In the genomic region with DNA sequence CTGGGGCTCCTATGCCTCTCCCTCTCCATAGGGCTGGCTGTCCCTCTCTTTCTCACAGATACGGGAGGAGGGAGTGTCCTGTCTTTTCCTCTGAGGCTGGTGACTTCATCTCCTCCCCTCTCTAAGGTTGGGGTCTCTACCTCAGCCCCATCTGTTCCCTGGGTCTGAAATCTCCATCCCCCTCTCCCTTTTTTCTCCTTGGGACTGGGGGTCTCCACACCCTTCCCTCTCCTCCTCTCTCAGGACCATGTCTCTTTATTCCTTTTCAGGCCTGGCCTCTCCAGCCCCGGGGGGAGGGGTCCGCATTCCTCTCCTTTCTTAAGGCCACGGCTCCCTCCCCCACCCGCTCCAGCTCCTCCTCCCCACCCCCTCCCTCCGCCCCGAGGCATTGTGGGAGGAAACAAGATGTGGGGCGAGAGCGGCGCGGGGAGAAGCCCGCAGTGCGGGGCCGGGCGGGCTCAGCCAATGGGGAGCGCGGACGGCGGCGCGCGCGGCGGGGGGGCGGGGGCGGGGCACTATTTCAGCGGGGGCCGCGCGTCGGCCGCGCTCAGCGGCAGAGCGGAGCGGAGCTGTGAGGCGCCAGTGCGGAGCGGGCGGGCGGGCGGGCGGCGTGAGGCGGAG, we compare ENCODE assay signal across 1 cellular context.
TF ChIP-seq lines count a peak whose summit lies in the region.

A gene (plus strand): TSS at position 550 of the 621 bp plus-strand sequence. CDS start 3,672 bp downstream, outside the sequence.

TF ChIP-seq in K562, 482 proteins besides CTCF, POLR2A, EP300 and RAD21 (continued from another document and continues in another):
- TF ChIP-seq, protein P1, sequence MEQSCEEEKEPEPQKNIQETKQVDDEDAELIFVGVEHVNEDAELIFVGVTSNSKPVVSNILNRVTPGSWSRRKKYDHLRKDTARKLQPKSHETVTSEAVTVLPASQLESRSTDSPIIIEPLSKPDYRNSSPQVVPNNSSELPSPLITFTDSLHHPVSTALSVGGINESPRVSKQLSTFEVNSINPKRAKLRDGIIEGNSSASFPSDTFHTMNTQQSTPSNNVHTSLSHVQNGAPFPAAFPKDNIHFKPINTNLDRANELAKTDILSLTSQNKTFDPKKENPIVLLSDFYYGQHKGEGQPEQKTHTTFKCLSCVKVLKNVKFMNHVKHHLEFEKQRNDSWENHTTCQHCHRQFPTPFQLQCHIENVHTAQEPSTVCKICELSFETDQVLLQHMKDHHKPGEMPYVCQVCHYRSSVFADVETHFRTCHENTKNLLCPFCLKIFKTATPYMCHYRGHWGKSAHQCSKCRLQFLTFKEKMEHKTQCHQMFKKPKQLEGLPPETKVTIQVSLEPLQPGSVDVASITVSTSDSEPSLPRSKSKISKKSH (CRISPR knock-in tag; IDR thresholded peaks at IDR 0.05): no peak
- TF ChIP-seq ZFP36 (IDR thresholded peaks at IDR 0.05; ENCODE audit: low read depth, low read length, partially characterized antibody) (no peak), KLF16 (IDR thresholded peaks at IDR 0.05) (no peak), PHF21A (IDR thresholded peaks at IDR 0.05; ENCODE audit: borderline replicate concordance, low read depth) (0 out of 2 replicates have a peak, but pooled peaks have one; percentile 34), LEF1 (IDR thresholded peaks at IDR 0.05) (peak; percentile 79; the same call in 1 of the 2 replicates), TFAM (CRISPR knock-in tag; conservative IDR thresholded peaks at IDR 0.05) (no peak), OTX1 (CRISPR knock-in tag; IDR thresholded peaks at IDR 0.05) (0 out of 2 replicates have a peak, but pooled peaks have one; percentile 55), HDAC8 (tag; IDR thresholded peaks at IDR 0.05) (no peak), SMARCE1 (IDR thresholded peaks at IDR 0.05) (no peak), TBP (optimal IDR thresholded peaks at IDR 0.05; ENCODE audit: low read depth, low read length) (peak; percentile 84), NCOA2 (IDR thresholded peaks at IDR 0.05; ENCODE audit: partially characterized antibody in 2 of 2) (no peak), RBFOX2 (IDR thresholded peaks at IDR 0.05; ENCODE audit: low read depth, low read length) (no peak), ZNF444 (CRISPR knock-in tag; IDR thresholded peaks at IDR 0.05) (peak; percentile 51; the same call in 1 of the 2 replicates), ZNF644 (tag; IDR thresholded peaks at IDR 0.05; ENCODE audit: low read depth) (no peak), RCOR1 (IDR thresholded peaks at IDR 0.05; ENCODE audit: borderline replicate concordance in 1 of 2, low read depth in 2 of 2, low read length in 2 of 2) (0 out of 4 replicates have a peak, but pooled peaks of 1 of the 2 experiments have one; percentile 18), KAT2B (IDR thresholded peaks at IDR 0.05; ENCODE audit: low read depth, low read length) (no peak), LCOR (CRISPR knock-in tag; IDR thresholded peaks at IDR 0.05) (no peak), HIVEP1 (CRISPR knock-in tag; IDR thresholded peaks at IDR 0.05) (no peak), ZC3H4 (CRISPR knock-in tag; IDR thresholded peaks at IDR 0.05; ENCODE audit: borderline replicate concordance) (no peak), KDM5B (IDR thresholded peaks at IDR 0.05; ENCODE audit: insufficient replicate concordance, low read depth, low read length) (no peak), GATAD2A (IDR thresholded peaks at IDR 0.05) (peak; percentile 78; the same call in 1 of the 2 replicates), PYGO2 (tag; IDR thresholded peaks at IDR 0.05) (no peak)
- TF ChIP-seq, protein P2, sequence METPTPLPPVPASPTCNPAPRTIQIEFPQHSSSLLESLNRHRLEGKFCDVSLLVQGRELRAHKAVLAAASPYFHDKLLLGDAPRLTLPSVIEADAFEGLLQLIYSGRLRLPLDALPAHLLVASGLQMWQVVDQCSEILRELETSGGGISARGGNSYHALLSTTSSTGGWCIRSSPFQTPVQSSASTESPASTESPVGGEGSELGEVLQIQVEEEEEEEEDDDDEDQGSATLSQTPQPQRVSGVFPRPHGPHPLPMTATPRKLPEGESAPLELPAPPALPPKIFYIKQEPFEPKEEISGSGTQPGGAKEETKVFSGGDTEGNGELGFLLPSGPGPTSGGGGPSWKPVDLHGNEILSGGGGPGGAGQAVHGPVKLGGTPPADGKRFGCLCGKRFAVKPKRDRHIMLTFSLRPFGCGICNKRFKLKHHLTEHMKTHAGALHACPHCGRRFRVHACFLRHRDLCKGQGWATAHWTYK (CRISPR knock-in tag; IDR thresholded peaks at IDR 0.05): no peak
- TF ChIP-seq, protein P3, sequence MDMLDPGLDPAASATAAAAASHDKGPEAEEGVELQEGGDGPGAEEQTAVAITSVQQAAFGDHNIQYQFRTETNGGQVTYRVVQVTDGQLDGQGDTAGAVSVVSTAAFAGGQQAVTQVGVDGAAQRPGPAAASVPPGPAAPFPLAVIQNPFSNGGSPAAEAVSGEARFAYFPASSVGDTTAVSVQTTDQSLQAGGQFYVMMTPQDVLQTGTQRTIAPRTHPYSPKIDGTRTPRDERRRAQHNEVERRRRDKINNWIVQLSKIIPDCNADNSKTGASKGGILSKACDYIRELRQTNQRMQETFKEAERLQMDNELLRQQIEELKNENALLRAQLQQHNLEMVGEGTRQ (CRISPR knock-in tag; IDR thresholded peaks at IDR 0.05): no peak
- TF ChIP-seq, protein P4, sequence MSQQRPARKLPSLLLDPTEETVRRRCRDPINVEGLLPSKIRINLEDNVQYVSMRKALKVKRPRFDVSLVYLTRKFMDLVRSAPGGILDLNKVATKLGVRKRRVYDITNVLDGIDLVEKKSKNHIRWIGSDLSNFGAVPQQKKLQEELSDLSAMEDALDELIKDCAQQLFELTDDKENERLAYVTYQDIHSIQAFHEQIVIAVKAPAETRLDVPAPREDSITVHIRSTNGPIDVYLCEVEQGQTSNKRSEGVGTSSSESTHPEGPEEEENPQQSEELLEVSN (IDR thresholded peaks at IDR 0.05; ENCODE audit: borderline replicate concordance in 1 of 2, extremely low read depth in 1 of 2, insufficient read depth in 1 of 2, insufficient read length in 1 of 2, low read depth in 1 of 2, low read length in 1 of 2, poor library complexity in 1 of 2, severe bottlenecking in 1 of 2): peak in 1 of 2 experiments; percentile 58
- TF ChIP-seq, protein P5, sequence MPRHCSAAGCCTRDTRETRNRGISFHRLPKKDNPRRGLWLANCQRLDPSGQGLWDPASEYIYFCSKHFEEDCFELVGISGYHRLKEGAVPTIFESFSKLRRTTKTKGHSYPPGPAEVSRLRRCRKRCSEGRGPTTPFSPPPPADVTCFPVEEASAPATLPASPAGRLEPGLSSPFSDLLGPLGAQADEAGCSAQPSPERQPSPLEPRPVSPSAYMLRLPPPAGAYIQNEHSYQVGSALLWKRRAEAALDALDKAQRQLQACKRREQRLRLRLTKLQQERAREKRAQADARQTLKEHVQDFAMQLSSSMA (CRISPR knock-in tag; IDR thresholded peaks at IDR 0.05): no peak
- TF ChIP-seq, protein P6, sequence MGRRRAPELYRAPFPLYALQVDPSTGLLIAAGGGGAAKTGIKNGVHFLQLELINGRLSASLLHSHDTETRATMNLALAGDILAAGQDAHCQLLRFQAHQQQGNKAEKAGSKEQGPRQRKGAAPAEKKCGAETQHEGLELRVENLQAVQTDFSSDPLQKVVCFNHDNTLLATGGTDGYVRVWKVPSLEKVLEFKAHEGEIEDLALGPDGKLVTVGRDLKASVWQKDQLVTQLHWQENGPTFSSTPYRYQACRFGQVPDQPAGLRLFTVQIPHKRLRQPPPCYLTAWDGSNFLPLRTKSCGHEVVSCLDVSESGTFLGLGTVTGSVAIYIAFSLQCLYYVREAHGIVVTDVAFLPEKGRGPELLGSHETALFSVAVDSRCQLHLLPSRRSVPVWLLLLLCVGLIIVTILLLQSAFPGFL (CRISPR knock-in tag; IDR thresholded peaks at IDR 0.05): no peak
- TF ChIP-seq, protein P7, sequence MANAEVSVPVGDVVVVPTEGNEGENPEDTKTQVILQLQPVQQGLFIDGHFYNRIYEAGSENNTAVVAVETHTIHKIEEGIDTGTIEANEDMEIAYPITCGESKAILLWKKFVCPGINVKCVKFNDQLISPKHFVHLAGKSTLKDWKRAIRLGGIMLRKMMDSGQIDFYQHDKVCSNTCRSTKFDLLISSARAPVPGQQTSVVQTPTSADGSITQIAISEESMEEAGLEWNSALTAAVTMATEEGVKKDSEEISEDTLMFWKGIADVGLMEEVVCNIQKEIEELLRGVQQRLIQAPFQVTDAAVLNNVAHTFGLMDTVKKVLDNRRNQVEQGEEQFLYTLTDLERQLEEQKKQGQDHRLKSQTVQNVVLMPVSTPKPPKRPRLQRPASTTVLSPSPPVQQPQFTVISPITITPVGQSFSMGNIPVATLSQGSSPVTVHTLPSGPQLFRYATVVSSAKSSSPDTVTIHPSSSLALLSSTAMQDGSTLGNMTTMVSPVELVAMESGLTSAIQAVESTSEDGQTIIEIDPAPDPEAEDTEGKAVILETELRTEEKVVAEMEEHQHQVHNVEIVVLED (CRISPR knock-in tag; IDR thresholded peaks at IDR 0.05): no peak
- TF ChIP-seq, protein P8, sequence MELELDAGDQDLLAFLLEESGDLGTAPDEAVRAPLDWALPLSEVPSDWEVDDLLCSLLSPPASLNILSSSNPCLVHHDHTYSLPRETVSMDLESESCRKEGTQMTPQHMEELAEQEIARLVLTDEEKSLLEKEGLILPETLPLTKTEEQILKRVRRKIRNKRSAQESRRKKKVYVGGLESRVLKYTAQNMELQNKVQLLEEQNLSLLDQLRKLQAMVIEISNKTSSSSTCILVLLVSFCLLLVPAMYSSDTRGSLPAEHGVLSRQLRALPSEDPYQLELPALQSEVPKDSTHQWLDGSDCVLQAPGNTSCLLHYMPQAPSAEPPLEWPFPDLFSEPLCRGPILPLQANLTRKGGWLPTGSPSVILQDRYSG (tag; conservative IDR thresholded peaks at IDR 0.05; ENCODE audit: low read depth): no peak
- TF ChIP-seq, protein P9, sequence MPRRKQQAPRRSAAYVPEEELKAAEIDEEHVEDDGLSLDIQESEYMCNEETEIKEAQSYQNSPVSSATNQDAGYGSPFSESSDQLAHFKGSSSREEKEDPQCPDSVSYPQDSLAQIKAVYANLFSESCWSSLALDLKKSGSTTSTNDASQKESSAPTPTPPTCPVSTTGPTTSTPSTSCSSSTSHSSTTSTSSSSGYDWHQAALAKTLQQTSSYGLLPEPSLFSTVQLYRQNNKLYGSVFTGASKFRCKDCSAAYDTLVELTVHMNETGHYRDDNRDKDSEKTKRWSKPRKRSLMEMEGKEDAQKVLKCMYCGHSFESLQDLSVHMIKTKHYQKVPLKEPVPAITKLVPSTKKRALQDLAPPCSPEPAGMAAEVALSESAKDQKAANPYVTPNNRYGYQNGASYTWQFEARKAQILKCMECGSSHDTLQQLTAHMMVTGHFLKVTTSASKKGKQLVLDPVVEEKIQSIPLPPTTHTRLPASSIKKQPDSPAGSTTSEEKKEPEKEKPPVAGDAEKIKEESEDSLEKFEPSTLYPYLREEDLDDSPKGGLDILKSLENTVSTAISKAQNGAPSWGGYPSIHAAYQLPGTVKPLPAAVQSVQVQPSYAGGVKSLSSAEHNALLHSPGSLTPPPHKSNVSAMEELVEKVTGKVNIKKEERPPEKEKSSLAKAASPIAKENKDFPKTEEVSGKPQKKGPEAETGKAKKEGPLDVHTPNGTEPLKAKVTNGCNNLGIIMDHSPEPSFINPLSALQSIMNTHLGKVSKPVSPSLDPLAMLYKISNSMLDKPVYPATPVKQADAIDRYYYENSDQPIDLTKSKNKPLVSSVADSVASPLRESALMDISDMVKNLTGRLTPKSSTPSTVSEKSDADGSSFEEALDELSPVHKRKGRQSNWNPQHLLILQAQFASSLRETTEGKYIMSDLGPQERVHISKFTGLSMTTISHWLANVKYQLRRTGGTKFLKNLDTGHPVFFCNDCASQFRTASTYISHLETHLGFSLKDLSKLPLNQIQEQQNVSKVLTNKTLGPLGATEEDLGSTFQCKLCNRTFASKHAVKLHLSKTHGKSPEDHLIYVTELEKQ (CRISPR knock-in tag; IDR thresholded peaks at IDR 0.05): no peak
- TF ChIP-seq, protein P10, sequence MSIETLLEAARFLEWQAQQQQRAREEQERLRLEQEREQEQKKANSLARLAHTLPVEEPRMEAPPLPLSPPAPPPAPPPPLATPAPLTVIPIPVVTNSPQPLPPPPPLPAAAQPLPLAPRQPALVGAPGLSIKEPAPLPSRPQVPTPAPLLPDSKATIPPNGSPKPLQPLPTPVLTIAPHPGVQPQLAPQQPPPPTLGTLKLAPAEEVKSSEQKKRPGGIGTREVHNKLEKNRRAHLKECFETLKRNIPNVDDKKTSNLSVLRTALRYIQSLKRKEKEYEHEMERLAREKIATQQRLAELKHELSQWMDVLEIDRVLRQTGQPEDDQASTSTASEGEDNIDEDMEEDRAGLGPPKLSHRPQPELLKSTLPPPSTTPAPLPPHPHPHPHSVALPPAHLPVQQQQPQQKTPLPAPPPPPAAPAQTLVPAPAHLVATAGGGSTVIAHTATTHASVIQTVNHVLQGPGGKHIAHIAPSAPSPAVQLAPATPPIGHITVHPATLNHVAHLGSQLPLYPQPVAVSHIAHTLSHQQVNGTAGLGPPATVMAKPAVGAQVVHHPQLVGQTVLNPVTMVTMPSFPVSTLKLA (conservative IDR thresholded peaks at IDR 0.05): no peak
